In the genomic region with DNA sequence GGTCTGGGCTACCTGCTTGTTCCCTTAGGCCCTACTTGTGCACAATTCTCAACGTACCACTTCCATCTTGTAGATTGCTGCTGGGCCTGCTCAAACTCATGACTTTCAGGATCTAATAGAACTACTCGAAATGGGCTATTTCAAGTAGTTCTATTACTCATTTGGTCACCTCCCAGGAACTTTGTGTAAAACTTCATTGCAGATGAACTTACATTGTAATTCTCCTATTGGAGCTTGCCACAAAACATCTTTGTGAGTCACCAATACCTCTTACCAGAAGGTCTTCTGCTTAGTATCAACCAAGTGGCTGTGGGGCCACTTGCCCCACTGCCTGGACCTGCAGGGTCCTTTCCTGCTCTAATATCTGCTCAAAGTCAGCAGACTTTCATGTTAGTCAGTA, we compare ENCODE assay signal across 11 cellular contexts. TPM values are rescaled to one million over a fixed set of nuclear protein-coding genes. Genes with fewer than 3 reads are reported as not detected.
"Had no signal": no experiment of that assay in that cellular context is flagged by ENCODE, and none has a peak within 500 bp of the region (broad histone marks: within the 10 kb centered on the region; RNA-seq: fewer than 3 reads in every experiment).

No MANE protein-coding gene starts in this region.

- H3K4me3 ChIP-seq: dorsolateral prefrontal cortex, thyroid gland, uterus had no signal

- ATAC-seq: left ventricle myocardium superior had no signal

- DNase-seq: activated CD4-positive, alpha-beta T cell treated with anti-CD3 and anti-CD28 coated beads, Interleukin-2, amount 50 U/mL, for 1 hour; activated T-cell treated with anti-CD3 and anti-CD28 coated beads, Interleukin-2, amount 50 U/mL, for 1 hour; amygdala; dorsolateral prefrontal cortex; kidney; left ventricle myocardium superior; thyroid gland; uterus had no signal

RNA-seq across cellular contexts. Expression of a gene that starts 10.7 kb away (rescaled TPM):
- total RNA-seq: esophagus mucosa, left ventricle myocardium superior, osteocyte had no signal

RNA-seq across cellular contexts. Expression of a gene that starts 41.2 kb away (rescaled TPM):
- total RNA-seq: chondrocyte, osteocyte had no signal
